In genomic region chr3:30285188-30286006, GRCh38 we compare ENCODE assay signal across 14 cellular contexts.
DNase-seq lines count a peak whose midpoint lies in the region; ATAC-seq and TF ChIP-seq lines count a peak whose summit lies in the region.
"Had no signal": no experiment of that assay in that cellular context is flagged by ENCODE, and none has a peak within 500 bp of the region (broad histone marks: within the 10 kb centered on the region; RNA-seq: fewer than 3 reads in every experiment).

No MANE protein-coding gene starts in this region.

- H4K20me1 ChIP-seq in SK-N-SH (ENCODE audit: insufficient read depth) = no peaks in the 10 kb centered on the region

- no peaks in the 10 kb centered on the region for H3K9me3 ChIP-seq in A673 (ENCODE audit: low read depth, low read length, poor library complexity, severe bottlenecking)
- H3K9me3 ChIP-seq in SK-N-SH = no peaks in the 10 kb centered on the region; the same call in 1 of the 2 replicates
- H3K9me3 ChIP-seq in gastroesophageal sphincter = no peaks in the 10 kb centered on the region
- no peaks in the 10 kb centered on the region for H3K9me3 ChIP-seq in psoas muscle
- H3K9me3 ChIP-seq: right lobe of liver had no signal

- CTCF ChIA-PET in A673 (lab: Charles Lee) (no interaction called here), SK-N-SH (lab: Yijun Ruan, JAX) (interaction anchor here (1.1 to 1.7 kb wide), 4 partner anchors 8 to 14 kb away, joined by 3 to 5 read pairs (median 4); no protein-coding TSS in a partner anchor)

- intact Hi-C loops in A673 (cut with micrococcal nuclease; ENCODE audit: unreplicated experiment) = loop anchor here (5.0 kb wide), 1 partner anchor 83 kb away; no protein-coding TSS in a partner anchor
- intact Hi-C loops in psoas muscle (cut with DNase I) = no loop called here
- intact Hi-C loops in head of caudate nucleus (cut with DNase I) = no loop called here

- 59% methylated on average over 5 of the region's 5 CpGs for WGBS in SK-N-SH (ENCODE audit: low lambda C conversion rate)
- 65 to 75% methylated on average over 5 of the region's 5 CpGs for WGBS in gastroesophageal sphincter (ENCODE audit: low coverage in 1 of 2), 2 donors
- WGBS in psoas muscle, 3 donors = 60 to 74% (median 68%) methylated on average over 5 of the region's 5 CpGs

- H3K79me2 ChIP-seq in SK-N-SH (ENCODE audit: insufficient read depth) = no peaks in the 10 kb centered on the region

- no peaks in the 10 kb centered on the region; the same call in 1 of the 2 replicates for H3K9me2 ChIP-seq in SK-N-SH

- H3K4me3 ChIP-seq in A673 (ENCODE audit: low read depth, low read length, poor library complexity, severe bottlenecking) = no peak overlapping the region
- no peak overlapping the region for H3K4me3 ChIP-seq in SK-N-SH (ENCODE audit: low read depth in 2 of 2, low read length in 1 of 2)
- H3K4me3 ChIP-seq in gastroesophageal sphincter = no peak overlapping the region
- no peak overlapping the region for H3K4me3 ChIP-seq in psoas muscle
- H3K4me3 ChIP-seq: right lobe of liver had no signal

- no peak for TF ChIP-seq CTCF in A673 (conservative IDR thresholded peaks at IDR 0.05; ENCODE audit: low read depth, low read length)
- TF ChIP-seq CTCF in SK-N-SH (IDR thresholded peaks at IDR 0.05) = no peak
- TF ChIP-seq CTCF in gastroesophageal sphincter (IDR thresholded peaks at IDR 0.05) = no peak
- TF ChIP-seq CTCF in psoas muscle (IDR thresholded peaks at IDR 0.05) = no peak

- peaks cover 56% of the 10 kb centered on the region for H3K4me1 ChIP-seq in A673 (ENCODE audit: insufficient read depth, low read length, poor library complexity, severe bottlenecking)
- peaks cover 15 to 54% of the 10 kb centered on the region in 2 experiments for H3K4me1 ChIP-seq in SK-N-SH (ENCODE audit: control insufficient read depth in 1 of 2, insufficient read depth in 2 of 2, low read depth in 1 of 2, low read length in 1 of 2)
- peaks cover 15 to 51% (median 21%) of the 10 kb centered on the region in 3 donors for H3K4me1 ChIP-seq in gastroesophageal sphincter
- H3K4me1 ChIP-seq in psoas muscle = peaks cover 36% of the 10 kb centered on the region

- TF ChIP-seq RAD21 in SK-N-SH (IDR thresholded peaks at IDR 0.05; ENCODE audit: low read length) = no peak

- no peaks in the 10 kb centered on the region for H3K27me3 ChIP-seq in A673 (replicated peaks; ENCODE audit: insufficient read depth, low read depth, low read length, poor library complexity)
- no peaks in the 10 kb centered on the region for H3K27me3 ChIP-seq in SK-N-SH (ENCODE audit: insufficient read depth)
- no peaks in the 10 kb centered on the region for H3K27me3 ChIP-seq in gastroesophageal sphincter
- H3K27me3 ChIP-seq in psoas muscle (ENCODE audit: insufficient read depth in 3 of 3, low read length in 2 of 3) = no peaks in the 10 kb centered on the region
- H3K27me3 ChIP-seq: right lobe of liver had no signal

- ATAC-seq in gastroesophageal sphincter (peak; percentile 28), psoas muscle (peak in 1 of 4 donors; percentile 8), GM19452 (IDR thresholded peaks at IDR 0.05; ENCODE audit: unreplicated experiment) (no peak), HG02623 (IDR thresholded peaks at IDR 0.05; ENCODE audit: unreplicated experiment) (no peak)
- ATAC-seq: naive thymus-derived CD8-positive, alpha-beta T cell; T-cell had no signal

- H3K36me3 ChIP-seq in A673 (ENCODE audit: insufficient read depth, low read length, poor library complexity, severe bottlenecking) (no peaks in the 10 kb centered on the region), SK-N-SH (replicated peaks in 1 of 2; ENCODE audit: control insufficient read depth in 1 of 2, insufficient read depth in 2 of 2, low read length in 1 of 2) (no peaks in the 10 kb centered on the region), gastroesophageal sphincter (no peaks in the 10 kb centered on the region), psoas muscle (ENCODE audit: insufficient read depth in 1 of 2, low read depth in 1 of 2) (no peaks in the 10 kb centered on the region)
- H3K36me3 ChIP-seq: right lobe of liver had no signal

- no TSS peak for BruUV-seq in A673 (replicated peaks; lab: Mats Ljungman, UMichigan)

- TF ChIP-seq POLR2A in gastroesophageal sphincter (IDR thresholded peaks at IDR 0.05) = no peak

- POLR2A ChIA-PET in A673 (lab: Charles Lee; ENCODE audit: low non-redundant PET) (no interaction called here), SK-N-SH (lab: Yijun Ruan, JAX) (no interaction called here)

- H3K9ac ChIP-seq in SK-N-SH = no peak overlapping the region

- H3K4me2 ChIP-seq in SK-N-SH = peak overlapping the region; percentile 15; the same call in 1 of the 2 replicates

- peaks cover 25% of the 10 kb centered on the region for H3F3A ChIP-seq in SK-N-SH (replicated peaks; ENCODE audit: insufficient read depth)

- TF ChIP-seq EP300 in SK-N-SH (IDR thresholded peaks at IDR 0.05; ENCODE audit: borderline replicate concordance in 1 of 2, low read depth in 1 of 2, low read length in 1 of 2) (peak in 1 of 2 experiments; percentile 71; a peak in 1 of 4 replicates), gastroesophageal sphincter (IDR thresholded peaks at IDR 0.05) (no peak)

- no peak overlapping the region; the same call in 1 of the 2 replicates for H2AFZ ChIP-seq in SK-N-SH (ENCODE audit: low read depth)

- DNase-seq in A673 (ENCODE audit: low spot score) (peak; percentile 62), SK-N-SH (peak; percentile 21), psoas muscle (no peak), NCI-H1105 (lab: John Stamatoyannopoulos, UW) (no peak), head of caudate nucleus (no peak)
- DNase-seq: activated CD4-positive, alpha-beta T cell treated with anti-CD3 and anti-CD28 coated beads for 1 hour; activated T-cell treated with anti-CD3 and anti-CD28 coated beads, Interleukin-2, amount 50 U/mL, for 1 hour; MM.1S; naive thymus-derived CD8-positive, alpha-beta T cell; T-cell had no signal

- H3K27ac ChIP-seq in A673 (ENCODE audit: low read depth, low read length, poor library complexity, severe bottlenecking) (peak overlapping the region; percentile 48), SK-N-SH (ENCODE audit: low read depth in 2 of 2, low read length in 1 of 2) (peak overlapping the region; percentile 66 to 77), gastroesophageal sphincter (peak overlapping the region; percentile 58 to 69 (median 61)), psoas muscle (peak overlapping the region; percentile 51)

TF ChIP-seq in SK-N-SH, 30 proteins besides CTCF, POLR2A, EP300 and RAD21:
- TF ChIP-seq GATA2 (CRISPR knock-in tag; IDR thresholded peaks at IDR 0.05) (no peak), ELF1 (IDR thresholded peaks at IDR 0.05) (no peak), USF2 (IDR thresholded peaks at IDR 0.05; ENCODE audit: borderline replicate concordance, low read depth, low read length) (no peak), POLR2AphosphoS5 (IDR thresholded peaks at IDR 0.05; ENCODE audit: low read depth, low read length) (peak; percentile 24; the same call in 1 of the 2 replicates), GABPA (IDR thresholded peaks at IDR 0.05; ENCODE audit: low read depth) (no peak), CHD2 (IDR thresholded peaks at IDR 0.05; ENCODE audit: low read length, partially characterized antibody) (no peak)

Comparison
In these comparisons a context has a peak if more than half of its experiments do, and no peak if none do; other contexts are left out.
1. DNase-seq: peak in A673 (single experiment) and SK-N-SH (single experiment); none in psoas muscle (0 of 2), NCI-H1105 (single experiment) and head of caudate nucleus (0 of 42).
2. Peak in every context shown above with its lines, with median percentiles within 50 percentile points of each other: H3K27ac ChIP-seq.